In the genomic region with DNA sequence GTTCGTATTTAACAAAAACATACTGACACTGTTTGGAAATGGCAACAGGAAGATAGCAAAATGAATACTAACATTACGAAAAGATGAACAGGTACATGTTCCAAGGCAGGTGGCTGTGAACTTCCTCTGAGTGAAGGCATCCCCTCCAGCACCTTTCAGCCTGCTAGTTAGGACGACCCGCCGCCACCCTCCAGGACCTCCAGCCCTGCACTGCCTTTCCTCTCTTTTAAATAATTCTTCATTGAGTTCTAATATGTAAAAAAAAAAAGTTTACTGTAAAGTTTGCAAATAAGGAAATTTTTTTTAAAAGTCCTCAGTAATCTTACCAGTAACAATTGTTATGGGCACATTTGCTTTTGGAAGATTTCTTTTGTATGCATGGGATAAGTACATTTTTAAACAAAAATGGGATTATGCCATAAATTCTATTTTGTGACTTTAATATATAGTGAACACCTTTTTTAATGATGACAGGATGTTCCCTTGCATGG, we compare ENCODE assay signal across 1 cellular context.
TF ChIP-seq lines count a peak whose summit lies in the region.

No MANE protein-coding gene starts in this region.

TF ChIP-seq in IMR-90, 13 proteins besides CTCF, POLR2A, EP300 and RAD21:
- TF ChIP-seq FOS (IDR thresholded peaks at IDR 0.05; ENCODE audit: low read depth, low read length), result no peak
- no peak for TF ChIP-seq CEBPB (IDR thresholded peaks at IDR 0.05; ENCODE audit: low read depth, low read length)
- TF ChIP-seq CHD1 (IDR thresholded peaks at IDR 0.05; ENCODE audit: low read depth, low read length), result no peak
- TF ChIP-seq MAFK (IDR thresholded peaks at IDR 0.05; ENCODE audit: low read depth, low read length), result no peak
- TF ChIP-seq BHLHE40 (IDR thresholded peaks at IDR 0.05; ENCODE audit: low read depth, low read length), result no peak
- TF ChIP-seq SMC3 (IDR thresholded peaks at IDR 0.05; ENCODE audit: low read depth, low read length), result no peak
- TF ChIP-seq MAZ (IDR thresholded peaks at IDR 0.05; ENCODE audit: borderline replicate concordance, low read depth, low read length), result no peak
- TF ChIP-seq NFE2L2 (IDR thresholded peaks at IDR 0.05; ENCODE audit: low read depth, low read length), result no peak
- TF ChIP-seq RFX5 (IDR thresholded peaks at IDR 0.05; ENCODE audit: low read depth, low read length), result no peak
- no peak for TF ChIP-seq RCOR1 (IDR thresholded peaks at IDR 0.05; ENCODE audit: insufficient replicate concordance, low read length)
- TF ChIP-seq, protein P1, sequence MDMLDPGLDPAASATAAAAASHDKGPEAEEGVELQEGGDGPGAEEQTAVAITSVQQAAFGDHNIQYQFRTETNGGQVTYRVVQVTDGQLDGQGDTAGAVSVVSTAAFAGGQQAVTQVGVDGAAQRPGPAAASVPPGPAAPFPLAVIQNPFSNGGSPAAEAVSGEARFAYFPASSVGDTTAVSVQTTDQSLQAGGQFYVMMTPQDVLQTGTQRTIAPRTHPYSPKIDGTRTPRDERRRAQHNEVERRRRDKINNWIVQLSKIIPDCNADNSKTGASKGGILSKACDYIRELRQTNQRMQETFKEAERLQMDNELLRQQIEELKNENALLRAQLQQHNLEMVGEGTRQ (IDR thresholded peaks at IDR 0.05; ENCODE audit: low read depth, low read length), result no peak
- TF ChIP-seq, protein P2, sequence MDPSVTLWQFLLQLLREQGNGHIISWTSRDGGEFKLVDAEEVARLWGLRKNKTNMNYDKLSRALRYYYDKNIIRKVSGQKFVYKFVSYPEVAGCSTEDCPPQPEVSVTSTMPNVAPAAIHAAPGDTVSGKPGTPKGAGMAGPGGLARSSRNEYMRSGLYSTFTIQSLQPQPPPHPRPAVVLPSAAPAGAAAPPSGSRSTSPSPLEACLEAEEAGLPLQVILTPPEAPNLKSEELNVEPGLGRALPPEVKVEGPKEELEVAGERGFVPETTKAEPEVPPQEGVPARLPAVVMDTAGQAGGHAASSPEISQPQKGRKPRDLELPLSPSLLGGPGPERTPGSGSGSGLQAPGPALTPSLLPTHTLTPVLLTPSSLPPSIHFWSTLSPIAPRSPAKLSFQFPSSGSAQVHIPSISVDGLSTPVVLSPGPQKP (IDR thresholded peaks at IDR 0.05; ENCODE audit: borderline replicate concordance, low read depth, low read length), result no peak
- no peak for TF ChIP-seq MXI1 (IDR thresholded peaks at IDR 0.05; ENCODE audit: borderline replicate concordance, low read depth, low read length)
